Comparison of ENCODE assay signal across 8 cellular contexts in the genomic region with DNA sequence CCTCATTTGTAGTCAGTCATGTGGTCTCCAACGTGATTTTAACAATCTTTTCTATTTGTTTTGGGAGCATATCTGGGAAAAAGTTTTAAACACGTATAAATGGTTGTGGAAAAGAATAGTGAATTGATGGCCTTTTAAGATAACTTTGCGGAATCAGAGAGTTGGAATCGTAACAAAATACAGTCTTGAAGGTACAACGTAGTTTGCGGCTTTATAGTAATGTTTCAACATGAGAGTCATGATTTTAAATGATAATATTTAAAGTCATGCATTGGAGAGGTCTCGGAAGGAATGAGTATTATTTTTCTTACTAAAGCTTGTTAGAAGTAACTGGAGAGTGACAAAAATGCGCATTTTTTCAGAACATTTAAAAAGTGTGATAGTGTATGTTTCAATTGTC. TPM values are rescaled to one million over a fixed set of nuclear protein-coding genes. Genes with fewer than 3 reads are reported as not detected.
DNase-seq lines count a peak whose midpoint lies in the region; ATAC-seq and TF ChIP-seq lines count a peak whose summit lies in the region.

No MANE protein-coding gene starts in this region.

- peaks cover 28% of the 10 kb centered on the region for H3K4me1 Mint-ChIP-seq in T-helper 2 cell treated with Interferon-gamma antibody and Interleukin-4, amounts not matched to agents 5 μg/mL and 100 μg/mL, for 36 hours (ENCODE audit: low read depth)

- H3K9ac ChIP-seq in GM23248: peak overlapping the region; percentile 97

- ATAC-seq in gastrocnemius medialis: no peak
- no peak for ATAC-seq in GM19035 (IDR thresholded peaks at IDR 0.05; ENCODE audit: unreplicated experiment)
- no peak for ATAC-seq in HG03095 (IDR thresholded peaks at IDR 0.05; ENCODE audit: unreplicated experiment)
- no peak for ATAC-seq in HG03045 (IDR thresholded peaks at IDR 0.05; ENCODE audit: unreplicated experiment)

- H3K4me3 Mint-ChIP-seq in T-helper 2 cell treated with Interferon-gamma antibody and Interleukin-4, amounts not matched to agents 5 μg/mL and 100 μg/mL, for 36 hours: peak overlapping the region; percentile 99

- H3K4me3 ChIP-seq in GM23248: peak overlapping the region; percentile 90
- H3K4me3 ChIP-seq in fibroblast of pulmonary artery (replicated peaks; ENCODE audit: low read depth, low read length): peak overlapping the region; percentile 78
- H3K4me3 ChIP-seq in gastrocnemius medialis: peak overlapping the region; percentile 83 to 99 (median 93)

- H3K79me2 ChIP-seq in GM23248 (ENCODE audit: insufficient read depth): peaks cover 55% of the 10 kb centered on the region

- TF ChIP-seq CTCF in fibroblast of pulmonary artery (IDR thresholded peaks at IDR 0.05; ENCODE audit: low read length, missing control alignments) (no peak), gastrocnemius medialis (IDR thresholded peaks at IDR 0.05 in 4 of 5, conservative IDR thresholded peaks at IDR 0.05 in 1 of 5) (no peak)

- peaks cover 18% of the 10 kb centered on the region for H3K4me1 ChIP-seq in GM23248 (ENCODE audit: insufficient read depth)
- H3K4me1 ChIP-seq in gastrocnemius medialis: peaks cover 21 to 27% of the 10 kb centered on the region in 2 donors

- H3K27ac ChIP-seq in GM23248 (peak overlapping the region; percentile 69), gastrocnemius medialis (peak overlapping the region; percentile 85 to 94 (median 90))

- H3K36me3 Mint-ChIP-seq in T-helper 2 cell treated with Interferon-gamma antibody and Interleukin-4, amounts not matched to agents 5 μg/mL and 100 μg/mL, for 36 hours (ENCODE audit: low read depth): peaks cover 31% of the 10 kb centered on the region

- H3K9me3 ChIP-seq in GM23248 (ENCODE audit: low read depth) (no peaks in the 10 kb centered on the region), gastrocnemius medialis (no peaks in the 10 kb centered on the region)

- H3K27ac Mint-ChIP-seq in T-helper 2 cell treated with Interferon-gamma antibody and Interleukin-4, amounts not matched to agents 5 μg/mL and 100 μg/mL, for 36 hours: peak overlapping the region; percentile 97

- DNase-seq in GM23248: peak; percentile 61
- DNase-seq in T-helper 2 cell treated with Interferon-gamma antibody and Interleukin-4, amounts not matched to agents 5 μg/mL and 100 μg/mL, for 36 hours (ENCODE audit: low spot score): no peak
- DNase-seq in fibroblast of pulmonary artery (ENCODE audit: low read depth): peak; percentile 17
- DNase-seq in gastrocnemius medialis: no peak
- no peak for DNase-seq in kidney glomerular epithelial cell (lab: John Stamatoyannopoulos, UW)

- H3K4me2 ChIP-seq in GM23248 (ENCODE audit: unreplicated experiment): peak overlapping the region; percentile 98

- 1 to 4% methylated on average over 8 of the region's 8 CpGs for WGBS in GM23248 (ENCODE audit: low coverage in 1 of 2, low lambda C conversion rate in 2 of 2, missing lambda C conversion rate in 2 of 2), 2 experiments

- peaks cover 7% of the 10 kb centered on the region; the same call in 1 of the 2 replicates for H4K20me1 ChIP-seq in GM23248 (ENCODE audit: insufficient read depth)

- intact Hi-C loops in gastrocnemius medialis (cut with DNase I; ENCODE audit: low total_unique reads): loop anchor here (2.0 kb wide), 1 partner anchor 106 kb away; no protein-coding TSS in a partner anchor

- no peaks in the 10 kb centered on the region for H3K27me3 ChIP-seq in GM23248 (replicated peaks; ENCODE audit: insufficient read depth)
- H3K27me3 ChIP-seq in gastrocnemius medialis: no peaks in the 10 kb centered on the region

- H3F3A ChIP-seq in GM23248 (ENCODE audit: insufficient read depth): peaks cover 19% of the 10 kb centered on the region

- H3K36me3 ChIP-seq in GM23248 (ENCODE audit: low read depth): no peaks in the 10 kb centered on the region
- no peaks in the 10 kb centered on the region for H3K36me3 ChIP-seq in gastrocnemius medialis

- H3K9me2 ChIP-seq in GM23248 (ENCODE audit: insufficient read depth): no peaks in the 10 kb centered on the region

- no peak for TF ChIP-seq POLR2A in gastrocnemius medialis (IDR thresholded peaks at IDR 0.05)

- peak overlapping the region; percentile 87 for H2AFZ ChIP-seq in GM23248

- no peaks in the 10 kb centered on the region for H3K27me3 Mint-ChIP-seq in T-helper 2 cell treated with Interferon-gamma antibody and Interleukin-4, amounts not matched to agents 5 μg/mL and 100 μg/mL, for 36 hours (ENCODE audit: low read depth)

- H3K9me3 Mint-ChIP-seq in T-helper 2 cell treated with Interferon-gamma antibody and Interleukin-4, amounts not matched to agents 5 μg/mL and 100 μg/mL, for 36 hours: peaks cover 3% of the 10 kb centered on the region

- in situ Hi-C loops in GM23248 (cut with MboI) (no loop called here), gastrocnemius medialis (cut with MboI; ENCODE audit: low sequenced_read_pairs in 4 of 4) (no loop called here)

RNA-seq across cellular contexts. Expression of gene AEBP2, which starts 1.6 kb away (rescaled TPM):
- total RNA-seq in GM23248 (2014; rRNA removed; shearing (Covaris generic)): 10.4 and 10.6 TPM in 2 replicates
- polyA plus RNA-seq in GM23248 (2016; fragmentation: Nextera tagmentation; extraction: Ambion mirVana): 16.6 and 17.8 TPM in 2 replicates
- total RNA-seq in gastrocnemius medialis: 10 to 100 TPM in 3 of 4 donors, 1 to 10 TPM in 1; 9.2 to 22.2 (median 13.2) TPM

Comparison
In these comparisons a context has a peak if more than half of its experiments do, and no peak if none do; other contexts are left out.
1. DNase-seq: peak in GM23248 (single experiment) and fibroblast of pulmonary artery (single experiment); none in T-helper 2 cell treated with Interferon-gamma antibody and Interleukin-4, amounts not matched to agents 5 μg/mL and 100 μg/mL, for 36 hours (single experiment), gastrocnemius medialis (0 of 2) and kidney glomerular epithelial cell (single experiment).
2. Peak in every context shown above with its lines, with median percentiles within 50 percentile points of each other: H3K4me3 ChIP-seq.